Comparison of ENCODE assay signal across 11 cellular contexts in genomic region chr10:14302035-14302434, GRCh38. TPM values are rescaled to one million over a fixed set of nuclear protein-coding genes. Genes with fewer than 3 reads are reported as not detected.
DNase-seq lines count a peak whose midpoint lies in the region; FAIRE-seq and TF ChIP-seq lines count a peak whose summit lies in the region.
"Had no signal": no experiment of that assay in that cellular context is flagged by ENCODE, and none has a peak within 500 bp of the region (broad histone marks: within the 10 kb centered on the region; RNA-seq: fewer than 3 reads in every experiment).

No MANE protein-coding gene starts in this region.

- no peaks in the 10 kb centered on the region for H3K9me3 Mint-ChIP-seq in progenitor cell of endocrine pancreas (ENCODE audit: low read depth)

- dilution Hi-C loops in endothelial cell of umbilical vein (cut with MboI; ENCODE audit: extremely low pct_ligation_motif_present, low sequenced_read_pairs): no loop called here

- FAIRE-seq in endothelial cell of umbilical vein (lab: Jason Lieb, UNC): peak; percentile 81
- FAIRE-seq: A204.1 had no signal

- H3K9ac ChIP-seq in endothelial cell of umbilical vein (replicated peaks; ENCODE audit: extremely low read depth, insufficient read depth, low read length): no peak overlapping the region

- CTCF ChIA-PET in endothelial cell of umbilical vein (lab: Charles Lee): interaction anchor here (0.8 to 1.4 kb wide), 4 partner anchors 30 to 105 kb away, joined by 3 to 5 read pairs (median 3); no protein-coding TSS in a partner anchor

- H3K4me3 Mint-ChIP-seq in progenitor cell of endocrine pancreas (ENCODE audit: low read depth): no peak overlapping the region

- no peak overlapping the region for H3K4me2 ChIP-seq in endothelial cell of umbilical vein (ENCODE audit: insufficient read depth, low read length)

- no peak overlapping the region for H3K27ac Mint-ChIP-seq in progenitor cell of endocrine pancreas

- no peaks in the 10 kb centered on the region for H3K4me1 ChIP-seq in endothelial cell of umbilical vein (ENCODE audit: control insufficient read depth, extremely low read depth, insufficient read depth, low read length)

- H3K9me1 ChIP-seq in endothelial cell of umbilical vein (replicated peaks; ENCODE audit: control insufficient read depth, extremely low read depth, insufficient read depth, low read length): no peaks in the 10 kb centered on the region

- DNase-seq in DMS53 (lab: John Stamatoyannopoulos, UW) (peak; percentile 37), DMS53 treated with DMSO at 0.1 percent for 48 hours (lab: John Stamatoyannopoulos, UW; ENCODE audit: unreplicated experiment) (no peak), NAMALWA (ENCODE audit: low spot score) (peak; percentile 16), endothelial cell of umbilical vein (ENCODE audit: low read depth, low spot score) (peak; percentile 26), progenitor cell of endocrine pancreas (ENCODE audit: low spot score, unreplicated experiment) (no peak), HK-2 (ENCODE audit: unreplicated experiment) (no peak), superior temporal gyrus (ENCODE audit: extremely low spot score) (no peak), NCI-H524 treated with DMSO at 0.1 percent for 48 hours (lab: John Stamatoyannopoulos, UW) (no peak)
- DNase-seq: NCI-H1048; stimulated activated CD4-positive, alpha-beta T cell treated with anti-CD3 and anti-CD28 coated beads, Interleukin-12 subunit alpha, Interleukin-12 subunit beta, amount 100 ng/mL, for 4 hours had no signal

- POLR2A ChIA-PET in endothelial cell of umbilical vein (lab: Charles Lee): no interaction called here

- BruUV-seq in endothelial cell of umbilical vein (replicated peaks; lab: Mats Ljungman, UMichigan): no TSS peak

- H3K79me2 ChIP-seq in endothelial cell of umbilical vein (ENCODE audit: control insufficient read depth, insufficient read depth, low read length): no peaks in the 10 kb centered on the region

- TF ChIP-seq CTCF in endothelial cell of umbilical vein (IDR thresholded peaks at IDR 0.05; ENCODE audit: extremely low read depth in 1 of 2, insufficient read depth in 1 of 2, low read depth in 1 of 2, low read length in 2 of 2): peak; percentile 19 to 43
- TF ChIP-seq CTCF in progenitor cell of endocrine pancreas (IDR thresholded peaks at IDR 0.05; ENCODE audit: unreplicated experiment): peak; percentile 42

- TF ChIP-seq POLR2A in endothelial cell of umbilical vein (IDR thresholded peaks at IDR 0.05; ENCODE audit: low read depth, low read length): no peak

- no peaks in the 10 kb centered on the region for H3K4me1 Mint-ChIP-seq in progenitor cell of endocrine pancreas (ENCODE audit: low read depth)

- intact Hi-C loops in endothelial cell of umbilical vein (cut with micrococcal nuclease): loop anchor here (10.0 kb wide), 1 partner anchor 173 kb away; no protein-coding TSS in a partner anchor

- no peaks in the 10 kb centered on the region for H4K20me1 ChIP-seq in endothelial cell of umbilical vein (replicated peaks; ENCODE audit: control insufficient read depth, extremely low read depth, insufficient read depth, low read length)

- H2AFZ ChIP-seq in endothelial cell of umbilical vein (ENCODE audit: low read depth, low read length): no peak overlapping the region

- H3K27me3 ChIP-seq in endothelial cell of umbilical vein (ENCODE audit: control insufficient read depth in 2 of 2, insufficient read depth in 2 of 2, low read length in 2 of 2): peaks cover 26 to 29% of the 10 kb centered on the region in 2 experiments

- H3K36me3 Mint-ChIP-seq in progenitor cell of endocrine pancreas (ENCODE audit: insufficient read depth): no peaks in the 10 kb centered on the region

- no peaks in the 10 kb centered on the region for H3K9me3 ChIP-seq in endothelial cell of umbilical vein (replicated peaks; ENCODE audit: control insufficient read depth, insufficient read depth, low read length)

- no peaks in the 10 kb centered on the region for H3K36me3 ChIP-seq in endothelial cell of umbilical vein (ENCODE audit: control insufficient read depth in 2 of 2, extremely low read depth in 1 of 2, insufficient read depth in 2 of 2, low read length in 2 of 2)

- no peak overlapping the region for H3K4me3 ChIP-seq in endothelial cell of umbilical vein (replicated peaks in 1 of 3; ENCODE audit: insufficient read depth in 1 of 3, low read depth in 1 of 3, low read length in 3 of 3)

- H3K27ac ChIP-seq in endothelial cell of umbilical vein (ENCODE audit: insufficient read depth, low read depth, low read length): no peak overlapping the region

- H3K27me3 Mint-ChIP-seq in progenitor cell of endocrine pancreas: no peaks in the 10 kb centered on the region

TF ChIP-seq in endothelial cell of umbilical vein, 7 proteins besides CTCF, POLR2A, EP300 and RAD21:
- TF ChIP-seq EZH2 (IDR thresholded peaks at IDR 0.05; ENCODE audit: borderline replicate concordance, low read depth, low read length, severe bottlenecking) (no peak), MAX (IDR thresholded peaks at IDR 0.05; ENCODE audit: insufficient read depth, insufficient read length) (no peak), GATA2 (IDR thresholded peaks at IDR 0.05; ENCODE audit: insufficient read depth, insufficient read length, low read depth, low read length) (no peak), FOS (IDR thresholded peaks at IDR 0.05; ENCODE audit: borderline replicate concordance, insufficient read depth, low read length) (no peak), POLR2AphosphoS5 (IDR thresholded peaks at IDR 0.05; ENCODE audit: insufficient read depth, low read depth, low read length) (no peak), JUN (IDR thresholded peaks at IDR 0.05; ENCODE audit: borderline replicate concordance, insufficient read depth, insufficient read length, low read depth) (no peak), MYC (IDR thresholded peaks at IDR 0.05; ENCODE audit: low read depth, low read length) (no peak)

RNA-seq across cellular contexts. Expression of gene FRMD4A, which starts 28.7 kb away (rescaled TPM):
- total RNA-seq in endothelial cell of umbilical vein (148 and 155 TPM in 2 replicates), progenitor cell of endocrine pancreas (42.2 and 66.9 TPM in 2 replicates)
- 107 and 123 TPM in 2 replicates for polyA plus RNA-seq in endothelial cell of umbilical vein
- 88.1 and 90.7 TPM in 2 replicates for polyA plus RNA-seq in endothelial cell of umbilical vein (2011; cell fraction: cytosol; rRNA removed)
- 182 and 198 TPM in 2 replicates for polyA plus RNA-seq in endothelial cell of umbilical vein (2011; cell fraction: nucleus; rRNA removed)
- 86.5 and 102 TPM in 2 replicates for polyA plus RNA-seq in endothelial cell of umbilical vein (2012)
- polyA minus RNA-seq in endothelial cell of umbilical vein: 168 and 190 TPM in 2 replicates
- polyA minus RNA-seq in endothelial cell of umbilical vein (2011; cell fraction: cytosol; rRNA and poly(A)+ RNA removed): not detected
- polyA minus RNA-seq in endothelial cell of umbilical vein (2011; cell fraction: nucleus; rRNA and poly(A)+ RNA removed): 148 and 183 TPM in 2 replicates

Comparison
In these comparisons a context has a peak if more than half of its experiments do, and no peak if none do; other contexts are left out.
1. DNase-seq: peak in DMS53 (single experiment), NAMALWA (single experiment) and endothelial cell of umbilical vein (single experiment); none in DMS53 treated with DMSO at 0.1 percent for 48 hours (single experiment), progenitor cell of endocrine pancreas (single experiment), HK-2 (single experiment), superior temporal gyrus (single experiment) and NCI-H524 treated with DMSO at 0.1 percent for 48 hours (single experiment).